Comparison of ENCODE assay signal across 8 cellular contexts in the genomic region with DNA sequence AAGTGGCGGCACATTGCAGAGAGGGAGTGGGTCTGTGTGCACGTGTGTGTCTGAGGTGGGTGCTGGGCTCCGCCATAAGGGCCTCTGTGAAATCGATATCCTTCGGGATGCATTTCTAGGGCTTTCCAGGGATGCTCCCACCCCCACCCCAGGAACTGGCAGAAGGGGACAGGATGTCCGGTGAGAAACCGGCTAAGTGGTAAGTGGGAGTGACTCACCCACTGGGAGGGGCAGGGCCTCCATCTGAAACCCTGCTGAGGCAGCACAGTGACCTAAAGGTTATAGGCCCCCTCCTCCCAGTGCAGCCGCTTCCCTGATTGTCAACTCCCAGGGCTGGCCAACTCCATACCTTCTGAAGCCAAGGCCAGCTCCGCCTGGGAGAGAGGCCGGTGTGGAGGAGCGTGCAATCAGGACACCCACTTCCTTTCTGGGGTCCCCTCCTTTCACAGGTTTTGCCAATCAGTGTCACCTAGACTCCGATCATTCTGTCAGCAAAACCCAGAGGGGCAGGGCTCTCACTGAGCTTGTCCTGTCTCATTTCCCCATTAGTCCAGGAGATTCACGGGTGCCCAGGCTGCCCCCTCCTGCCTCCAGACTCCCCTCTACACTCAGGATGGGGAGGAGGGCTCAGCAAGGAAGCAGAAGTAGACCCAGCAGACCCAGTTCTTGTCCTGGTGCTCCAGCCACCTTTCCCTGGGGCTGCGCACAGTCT. TPM values are rescaled to one million over a fixed set of nuclear protein-coding genes. Genes with fewer than 3 reads are reported as not detected.
DNase-seq lines count a peak whose midpoint lies in the region; ATAC-seq and TF ChIP-seq lines count a peak whose summit lies in the region.

No MANE protein-coding gene starts in this region.

- peak overlapping the region; percentile 64 for H3K4me2 ChIP-seq in Loucy (ENCODE audit: low read depth, low read length, poor library complexity, severe bottlenecking)
- peak overlapping the region; percentile 66 for H3K4me2 ChIP-seq in mammary epithelial cell (ENCODE audit: insufficient read depth, low read depth, low read length)

- no peak for TF ChIP-seq CTCF in Loucy (conservative IDR thresholded peaks at IDR 0.05; ENCODE audit: low read length)
- TF ChIP-seq CTCF in mammary epithelial cell (conservative IDR thresholded peaks at IDR 0.05 in 1 of 2, IDR thresholded peaks at IDR 0.05 in 1 of 2; ENCODE audit: extremely low read depth in 1 of 2, insufficient read depth in 1 of 2, low read depth in 1 of 2, low read length in 2 of 2) = no peak
- TF ChIP-seq CTCF in mucosa of descending colon (IDR thresholded peaks at IDR 0.05) = no peak

- TSS peak; percentile 77 for BruUV-seq in mammary epithelial cell (replicated peaks; lab: Mats Ljungman, UMichigan)

- intact Hi-C loops in mammary epithelial cell (cut with micrococcal nuclease) (loop anchor here (1.0 kb wide), 1 partner anchor 8 kb away; no protein-coding TSS in a partner anchor), mucosa of descending colon (cut with DNase I, micrococcal nuclease) (no loop called here), posterior cingulate gyrus (cut with DNase I) (no loop called here)

- no peaks in the 10 kb centered on the region for H3F3A ChIP-seq in Loucy (ENCODE audit: low read depth)

- H3K4me1 ChIP-seq in Loucy (ENCODE audit: insufficient read depth, low read length, poor library complexity, severe bottlenecking) (peaks cover 79% of the 10 kb centered on the region), mammary epithelial cell (ENCODE audit: insufficient read depth, low read length) (peaks cover 85% of the 10 kb centered on the region), mucosa of descending colon (ENCODE audit: low read depth) (no peaks in the 10 kb centered on the region)

- no peaks in the 10 kb centered on the region for H3K9me2 ChIP-seq in Loucy (replicated peaks; ENCODE audit: low read depth, low read length)

- dilution Hi-C loops in mammary epithelial cell (cut with HindIII; ENCODE audit: low sequenced_read_pairs) = loop anchor here (5.0 kb wide), 2 partner anchors 33 to 93 kb away; no protein-coding TSS in a partner anchor

- H2AFZ ChIP-seq in Loucy (ENCODE audit: low read length) = no peak overlapping the region
- H2AFZ ChIP-seq in mammary epithelial cell (ENCODE audit: low read depth, low read length) = no peak overlapping the region

- H3K9ac ChIP-seq in Loucy (ENCODE audit: low read depth, low read length, poor library complexity, severe bottlenecking) (peak overlapping the region; percentile 65), mammary epithelial cell (ENCODE audit: insufficient read depth, low read length) (peak overlapping the region; percentile 81)

- H3K9me3 ChIP-seq in Loucy (ENCODE audit: insufficient read depth, low read depth, low read length) (no peaks in the 10 kb centered on the region), mammary epithelial cell (replicated peaks; ENCODE audit: insufficient read depth, low read length) (no peaks in the 10 kb centered on the region), mucosa of descending colon (no peaks in the 10 kb centered on the region)

- CTCF ChIA-PET in mammary epithelial cell (lab: Charles Lee; ENCODE audit: low non-redundant PET) = no interaction called here

- peaks cover 5% of the 10 kb centered on the region; the same call in 1 of the 2 replicates for H3K36me3 ChIP-seq in Loucy (ENCODE audit: insufficient read depth, low read length)
- H3K36me3 ChIP-seq in mammary epithelial cell (ENCODE audit: insufficient read depth, low read length) = no peaks in the 10 kb centered on the region
- H3K36me3 ChIP-seq in mucosa of descending colon (ENCODE audit: low read depth) = no peaks in the 10 kb centered on the region

- peaks cover 11% of the 10 kb centered on the region for H4K20me1 ChIP-seq in Loucy (ENCODE audit: insufficient read depth, low read length, poor library complexity, severe bottlenecking)
- H4K20me1 ChIP-seq in mammary epithelial cell (ENCODE audit: insufficient read depth, low read length) = no peaks in the 10 kb centered on the region

- ATAC-seq in mucosa of descending colon = peak; percentile 29
- no peak for ATAC-seq in HG02623 (IDR thresholded peaks at IDR 0.05; ENCODE audit: unreplicated experiment)
- ATAC-seq in HG03196 (IDR thresholded peaks at IDR 0.05; ENCODE audit: unreplicated experiment) = no peak

- H3K79me2 ChIP-seq in Loucy (ENCODE audit: insufficient read depth, low read length) (peaks cover 97% of the 10 kb centered on the region), mammary epithelial cell (ENCODE audit: insufficient read depth, low read length) (peaks cover 100% of the 10 kb centered on the region)

- WGBS in mammary epithelial cell (ENCODE audit: low coverage, missing lambda C conversion rate) = 11% methylated on average over 10 of the region's 14 CpGs

- DNase-seq in COLO668 (lab: John Stamatoyannopoulos, UW; ENCODE audit: unreplicated experiment) = peak; percentile 25
- peak; percentile 91 for DNase-seq in mammary epithelial cell
- DNase-seq in mucosa of descending colon = no peak
- no peak for DNase-seq in posterior cingulate gyrus
- no peak for DNase-seq in activated CD4-positive, alpha-beta T cell treated with anti-CD3 and anti-CD28 coated beads for 1 hour

- peak overlapping the region; percentile 52 for H3K4me3 ChIP-seq in Loucy (ENCODE audit: low read length, poor library complexity, severe bottlenecking)
- H3K4me3 ChIP-seq in mammary epithelial cell (replicated peaks in 1 of 3; ENCODE audit: insufficient read depth in 1 of 3, low read depth in 2 of 3, low read length in 3 of 3) = peak overlapping the region in 1 of 3 experiments; percentile 1
- no peak overlapping the region for H3K4me3 ChIP-seq in mucosa of descending colon

- peak overlapping the region; percentile 90 for H3K27ac ChIP-seq in mammary epithelial cell (ENCODE audit: insufficient read depth, low read depth, low read length)

- H3K27me3 ChIP-seq in Loucy (ENCODE audit: insufficient read depth, low read length, poor library complexity, severe bottlenecking) (no peaks in the 10 kb centered on the region), mammary epithelial cell (ENCODE audit: insufficient read depth, low read length) (no peaks in the 10 kb centered on the region)

- in situ Hi-C loops in mammary epithelial cell (cut with MboI; ENCODE audit: low sequenced_read_pairs in 2 of 2) = no loop called here

RNA-seq across cellular contexts. Expression of a gene that starts 44.5 kb away (rescaled TPM):
- total RNA-seq in mammary epithelial cell (100 to 1,000 TPM in 1 of 2 donors, 10 to 100 TPM in 1; 60.8 to 162 TPM), mucosa of descending colon (10 to 100 TPM; 19.6 to 48.9 (median 45.1) TPM)
- 103 TPM for polyA plus RNA-seq in mammary epithelial cell
- 278 TPM for polyA minus RNA-seq in mammary epithelial cell

Comparison
In these comparisons a context has a peak if more than half of its experiments do, and no peak if none do; other contexts are left out.
1. DNase-seq: peak in COLO668 (single experiment) and mammary epithelial cell (single experiment); none in mucosa of descending colon (0 of 3), posterior cingulate gyrus (0 of 10) and activated CD4-positive, alpha-beta T cell treated with anti-CD3 and anti-CD28 coated beads for 1 hour (single experiment).